In genomic region chr11:11782532-11783110, GRCh38 we compare ENCODE assay signal across 19 cellular contexts. TPM values are rescaled to one million over a fixed set of nuclear protein-coding genes. Genes with fewer than 3 reads are reported as not detected.
DNase-seq lines count a peak whose midpoint lies in the region; TF ChIP-seq lines count a peak whose summit lies in the region.
"Had no signal": no experiment of that assay in that cellular context is flagged by ENCODE, and none has a peak within 500 bp of the region (broad histone marks: within the 10 kb centered on the region; RNA-seq: fewer than 3 reads in every experiment).

No MANE protein-coding gene starts in this region.

- in situ Hi-C loops in mammary epithelial cell (cut with MboI; ENCODE audit: low sequenced_read_pairs in 2 of 2): loop anchor here (10.0 to 25.0 kb wide), 4 partner anchors 745 to 995 kb away; no protein-coding TSS in a partner anchor

- peaks cover 39% of the 10 kb centered on the region for H3K27me3 Mint-ChIP-seq in osteocyte (ENCODE audit: unreplicated experiment)

- H3K9me3 ChIP-seq in mammary epithelial cell (replicated peaks; ENCODE audit: insufficient read depth, low read length) (no peaks in the 10 kb centered on the region), testis (no peaks in the 10 kb centered on the region)
- H3K9me3 ChIP-seq: A549, HAP-1, ovary had no signal

- H3K9ac ChIP-seq in mammary epithelial cell (ENCODE audit: insufficient read depth, low read length): no peak overlapping the region

- no peak for TF ChIP-seq POLR2A in testis (IDR thresholded peaks at IDR 0.05)

- CTCF ChIA-PET in mammary epithelial cell (lab: Charles Lee; ENCODE audit: low non-redundant PET): interaction anchor here (0.7 kb wide), 1 partner anchor 65 kb away, joined by 3 read pairs; no protein-coding TSS in a partner anchor

- peaks cover 5% of the 10 kb centered on the region for H3K4me1 Mint-ChIP-seq in osteocyte (ENCODE audit: unreplicated experiment)
- H3K4me1 Mint-ChIP-seq: activated naive CD4-positive, alpha-beta T cell treated with anti-CD3 and anti-CD28 coated beads, Interleukin-2, amount 50 U/mL, for 24 hours had no signal

- no peaks in the 10 kb centered on the region for H3K36me3 ChIP-seq in mammary epithelial cell (ENCODE audit: insufficient read depth, low read length)
- H3K36me3 ChIP-seq in testis (ENCODE audit: low read depth, missing control alignments): no peaks in the 10 kb centered on the region
- H3K36me3 ChIP-seq: brain microvascular endothelial cell, HAP-1, ovary had no signal

- no TSS peak for BruUV-seq in mammary epithelial cell (replicated peaks; lab: Mats Ljungman, UMichigan)

- peak overlapping the region; percentile 16 for H3K4me2 ChIP-seq in mammary epithelial cell (ENCODE audit: insufficient read depth, low read depth, low read length)
- H3K4me2 ChIP-seq: A549 had no signal

- peak overlapping the region; percentile 28 for H2AFZ ChIP-seq in mammary epithelial cell (ENCODE audit: low read depth, low read length)

- H3K4me3 Mint-ChIP-seq in osteocyte (ENCODE audit: unreplicated experiment): no peak overlapping the region
- H3K4me3 Mint-ChIP-seq: activated naive CD4-positive, alpha-beta T cell treated with anti-CD3 and anti-CD28 coated beads, Interleukin-2, amount 50 U/mL, for 24 hours; type B pancreatic cell had no signal

- no peak for TF ChIP-seq CTCF in mammary epithelial cell (conservative IDR thresholded peaks at IDR 0.05 in 1 of 2, IDR thresholded peaks at IDR 0.05 in 1 of 2; ENCODE audit: extremely low read depth in 1 of 2, insufficient read depth in 1 of 2, low read depth in 1 of 2, low read length in 2 of 2)
- no peak for TF ChIP-seq CTCF in testis (IDR thresholded peaks at IDR 0.05)
- no peak for TF ChIP-seq CTCF in osteocyte (IDR thresholded peaks at IDR 0.05)

- H3K4me1 ChIP-seq in mammary epithelial cell (ENCODE audit: insufficient read depth, low read length): peaks cover 18% of the 10 kb centered on the region
- no peaks in the 10 kb centered on the region for H3K4me1 ChIP-seq in testis
- H3K4me1 ChIP-seq: A549, HAP-1 had no signal

- 50% methylated on average over 2 of the region's 3 CpGs for WGBS in mammary epithelial cell (ENCODE audit: low coverage, missing lambda C conversion rate)
- WGBS in testis, 2 donors: 56 to 67% methylated on average over 3 of the region's 3 CpGs

- H3K27ac ChIP-seq in mammary epithelial cell (ENCODE audit: insufficient read depth, low read depth, low read length): no peak overlapping the region
- H3K27ac ChIP-seq in testis: no peak overlapping the region
- H3K27ac ChIP-seq: A549, brain microvascular endothelial cell, C4-2B, ovary had no signal

- H3K4me3 ChIP-seq in mammary epithelial cell (replicated peaks in 1 of 3; ENCODE audit: insufficient read depth in 1 of 3, low read depth in 2 of 3, low read length in 3 of 3) (no peak overlapping the region), testis (no peak overlapping the region)
- H3K4me3 ChIP-seq: A549, HAP-1, ovary had no signal

- DNase-seq in NCI-H2081 (lab: John Stamatoyannopoulos, UW) (peak; percentile 22 to 66), NCI-H2081 treated with DMSO at 0.1 percent for 48 hours (lab: John Stamatoyannopoulos, UW) (no peak), NCI-H2171 (lab: John Stamatoyannopoulos, UW) (peak; percentile 67), mammary epithelial cell (peak; percentile 48), testis (peak; percentile 22), iPS-NIHi11 (ENCODE audit: low spot score) (no peak), osteocyte (ENCODE audit: extremely low spot score, unreplicated experiment) (no peak), NCI-H2227 (lab: John Stamatoyannopoulos, UW; ENCODE audit: unreplicated experiment) (no peak)
- DNase-seq: activated CD4-positive, alpha-beta T cell treated with anti-CD3 and anti-CD28 coated beads for 48 hours; brain microvascular endothelial cell; GF-D8; hypothalamus; ovary; T1000 had no signal

- H3K79me2 ChIP-seq in mammary epithelial cell (ENCODE audit: insufficient read depth, low read length): no peaks in the 10 kb centered on the region

- dilution Hi-C loops in mammary epithelial cell (cut with HindIII; ENCODE audit: low sequenced_read_pairs): loop anchor here (25.0 kb wide), 1 partner anchor 745 kb away; no protein-coding TSS in a partner anchor

- intact Hi-C loops in mammary epithelial cell (cut with micrococcal nuclease) (loop anchor here (10.0 kb wide), 1 partner anchor 278 kb away; no protein-coding TSS in a partner anchor), testis (cut with DNase I; ENCODE audit: low total_unique reads) (no loop called here)

- H3K36me3 Mint-ChIP-seq in osteocyte (ENCODE audit: unreplicated experiment): no peaks in the 10 kb centered on the region
- H3K36me3 Mint-ChIP-seq: activated naive CD4-positive, alpha-beta T cell treated with anti-CD3 and anti-CD28 coated beads, Interleukin-2, amount 50 U/mL, for 24 hours; type B pancreatic cell had no signal

- H3K27ac Mint-ChIP-seq in osteocyte (ENCODE audit: unreplicated experiment): no peak overlapping the region
- H3K27ac Mint-ChIP-seq: activated naive CD4-positive, alpha-beta T cell treated with anti-CD3 and anti-CD28 coated beads, Interleukin-2, amount 50 U/mL, for 24 hours; type B pancreatic cell had no signal

- H3K27me3 ChIP-seq in mammary epithelial cell (ENCODE audit: insufficient read depth, low read length): no peaks in the 10 kb centered on the region
- H3K27me3 ChIP-seq in testis: no peaks in the 10 kb centered on the region
- H3K27me3 ChIP-seq: ovary had no signal

- H4K20me1 ChIP-seq in mammary epithelial cell (ENCODE audit: insufficient read depth, low read length): no peaks in the 10 kb centered on the region

- H3K9me3 Mint-ChIP-seq in osteocyte (ENCODE audit: unreplicated experiment): no peaks in the 10 kb centered on the region
- H3K9me3 Mint-ChIP-seq: activated naive CD4-positive, alpha-beta T cell treated with anti-CD3 and anti-CD28 coated beads, Interleukin-2, amount 50 U/mL, for 24 hours had no signal

RNA-seq across cellular contexts. Expression of gene USP47, which starts 59.2 kb away (rescaled TPM):
- total RNA-seq in mammary epithelial cell (10 to 100 TPM; 36.4 to 54.8 TPM), testis (100 to 1,000 TPM; 102 to 111 TPM), osteocyte (45.2 and 46.1 TPM in 2 replicates)
- polyA plus RNA-seq in mammary epithelial cell (11.1 TPM), testis (ENCODE audit: insufficient read depth, low read depth, low replicate concordance) (35.1 TPM)
- 26.1 TPM for polyA minus RNA-seq in mammary epithelial cell

Comparison
In these comparisons a context has a peak if more than half of its experiments do, and no peak if none do; other contexts are left out.
1. DNase-seq: peak in NCI-H2081 (2 of 2), NCI-H2171 (single experiment), mammary epithelial cell (single experiment) and testis (single experiment); none in NCI-H2081 treated with DMSO at 0.1 percent for 48 hours (single experiment), iPS-NIHi11 (single experiment), osteocyte (single experiment) and NCI-H2227 (single experiment).